1 cellular context compared by ENCODE assay signal in the genomic region with DNA sequence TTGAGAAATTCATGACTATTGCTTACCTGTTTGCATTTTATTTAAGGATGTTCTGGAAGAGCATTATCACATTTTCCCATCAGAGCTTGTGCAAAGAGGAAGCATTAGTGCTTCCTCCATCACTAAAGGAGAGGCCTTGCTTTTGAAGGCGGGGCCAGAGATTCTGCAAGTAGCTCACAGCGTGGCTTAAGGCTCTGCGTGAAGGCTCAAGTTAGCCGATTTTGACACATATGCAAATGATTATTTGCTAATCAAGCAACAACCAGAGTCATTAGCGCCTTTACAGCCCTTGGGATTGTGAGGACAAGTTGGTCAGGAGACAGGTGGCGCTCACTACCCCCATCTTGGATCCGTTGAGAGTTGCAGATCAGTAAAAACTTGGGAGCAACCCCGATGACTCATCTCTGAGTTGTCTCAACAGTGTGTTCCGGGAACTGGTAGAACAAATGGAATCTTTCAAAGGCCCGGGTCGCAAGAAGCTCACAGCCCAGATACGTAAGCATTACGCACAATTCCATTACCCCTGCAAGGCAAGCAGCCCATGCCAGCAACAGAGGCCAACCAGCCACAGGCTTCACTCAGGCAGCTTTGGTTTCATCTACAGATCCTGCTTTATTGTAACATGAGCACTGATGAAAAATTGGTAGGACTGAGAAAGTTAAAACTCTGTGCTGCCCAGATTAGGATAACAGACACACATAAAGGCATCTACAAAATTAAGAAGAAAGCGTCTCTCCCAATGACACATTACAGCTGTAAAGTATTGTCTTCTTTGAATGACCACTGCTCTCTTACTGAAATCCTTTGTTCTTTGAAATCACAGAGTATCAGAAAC.
TF ChIP-seq lines count a peak whose summit lies in the region.

No MANE protein-coding gene starts in this region.

TF ChIP-seq in A549, 52 proteins besides CTCF, POLR2A, EP300 and RAD21 (continued from another document):
- TF ChIP-seq HMGXB4 (CRISPR knock-in tag; IDR thresholded peaks at IDR 0.05; ENCODE audit: borderline replicate concordance) = no peak
- no peak for TF ChIP-seq BHLHE40 (IDR thresholded peaks at IDR 0.05; ENCODE audit: low read depth, low read length)
- TF ChIP-seq CHD4 (IDR thresholded peaks at IDR 0.05; ENCODE audit: borderline replicate concordance) = no peak
- TF ChIP-seq REST (IDR thresholded peaks at IDR 0.05) = no peak
- no peak for TF ChIP-seq NFE2L2 (conservative IDR thresholded peaks at IDR 0.05; ENCODE audit: low read length)
- TF ChIP-seq GATA3 (IDR thresholded peaks at IDR 0.05; ENCODE audit: borderline replicate concordance) = peak; percentile 78
- peak; percentile 39 for TF ChIP-seq MAFK (IDR thresholded peaks at IDR 0.05; ENCODE audit: partially characterized antibody)
- no peak for TF ChIP-seq CBX2 (IDR thresholded peaks at IDR 0.05; ENCODE audit: borderline replicate concordance, low read depth)
- no peak; the same call in 1 of the 2 replicates for TF ChIP-seq HDAC2 (IDR thresholded peaks at IDR 0.05)
- peak; percentile 62; the same call in 1 of the 2 replicates for TF ChIP-seq FOXS1 (CRISPR knock-in tag; IDR thresholded peaks at IDR 0.05)
- TF ChIP-seq TP53 (CRISPR knock-in tag; IDR thresholded peaks at IDR 0.05) = no peak
- no peak for TF ChIP-seq NPAS2 (CRISPR knock-in tag; IDR thresholded peaks at IDR 0.05; ENCODE audit: borderline replicate concordance)
- peak; percentile 84 for TF ChIP-seq ATOH8 (CRISPR knock-in tag; IDR thresholded peaks at IDR 0.05; ENCODE audit: low read depth)
- peak; percentile 71 to 89; a peak in 4 of 5 replicates for TF ChIP-seq JUN (IDR thresholded peaks at IDR 0.05)
- TF ChIP-seq, protein P1, sequence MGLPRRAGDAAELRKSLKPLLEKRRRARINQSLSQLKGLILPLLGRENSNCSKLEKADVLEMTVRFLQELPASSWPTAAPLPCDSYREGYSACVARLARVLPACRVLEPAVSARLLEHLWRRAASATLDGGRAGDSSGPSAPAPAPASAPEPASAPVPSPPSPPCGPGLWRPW (IDR thresholded peaks at IDR 0.05) = peak; percentile 4; the same call in 1 of the 2 replicates
- TF ChIP-seq KDM5A (IDR thresholded peaks at IDR 0.05) = no peak
- TF ChIP-seq HOXB5 (CRISPR knock-in tag; IDR thresholded peaks at IDR 0.05) = peak; percentile 88
- no peak for TF ChIP-seq POLR2AphosphoS2 (conservative IDR thresholded peaks at IDR 0.05; ENCODE audit: low read length)
- peak; percentile 92 for TF ChIP-seq ZNF302 (CRISPR knock-in tag; IDR thresholded peaks at IDR 0.05)
- TF ChIP-seq, protein P2, sequence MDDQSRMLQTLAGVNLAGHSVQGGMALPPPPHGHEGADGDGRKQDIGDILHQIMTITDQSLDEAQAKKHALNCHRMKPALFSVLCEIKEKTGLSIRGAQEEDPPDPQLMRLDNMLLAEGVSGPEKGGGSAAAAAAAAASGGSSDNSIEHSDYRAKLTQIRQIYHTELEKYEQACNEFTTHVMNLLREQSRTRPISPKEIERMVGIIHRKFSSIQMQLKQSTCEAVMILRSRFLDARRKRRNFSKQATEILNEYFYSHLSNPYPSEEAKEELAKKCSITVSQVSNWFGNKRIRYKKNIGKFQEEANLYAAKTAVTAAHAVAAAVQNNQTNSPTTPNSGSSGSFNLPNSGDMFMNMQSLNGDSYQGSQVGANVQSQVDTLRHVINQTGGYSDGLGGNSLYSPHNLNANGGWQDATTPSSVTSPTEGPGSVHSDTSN (IDR thresholded peaks at IDR 0.05) = peak; percentile 64; the same call in 1 of the 2 replicates
- TF ChIP-seq RNF2 (IDR thresholded peaks at IDR 0.05; ENCODE audit: borderline replicate concordance, low read depth) = no peak
- no peak for TF ChIP-seq USF2 (IDR thresholded peaks at IDR 0.05)
- TF ChIP-seq E2F6 (IDR thresholded peaks at IDR 0.05; ENCODE audit: borderline replicate concordance, low read depth) = peak; percentile 64; the same call in 1 of the 2 replicates
- no peak for TF ChIP-seq ZSCAN20 (CRISPR knock-in tag; IDR thresholded peaks at IDR 0.05)
- no peak for TF ChIP-seq ZC3H11A (IDR thresholded peaks at IDR 0.05)
- TF ChIP-seq SMC3 (IDR thresholded peaks at IDR 0.05) = peak; percentile 40; the same call in 1 of the 3 replicates
- TF ChIP-seq CEBPB (IDR thresholded peaks at IDR 0.05) = peak; percentile 22 to 71; a peak in 2 of 4 replicates
- no peak for TF ChIP-seq RCOR1 (IDR thresholded peaks at IDR 0.05; ENCODE audit: low read depth, low read length)
- peak; percentile 91 for TF ChIP-seq EHF (CRISPR knock-in tag; IDR thresholded peaks at IDR 0.05)
- no peak for TF ChIP-seq CBX8 (IDR thresholded peaks at IDR 0.05)
- TF ChIP-seq SREBF2 (IDR thresholded peaks at IDR 0.05) = no peak
- peak; percentile 77 for TF ChIP-seq JUNB (IDR thresholded peaks at IDR 0.05)
- TF ChIP-seq, protein P3, sequence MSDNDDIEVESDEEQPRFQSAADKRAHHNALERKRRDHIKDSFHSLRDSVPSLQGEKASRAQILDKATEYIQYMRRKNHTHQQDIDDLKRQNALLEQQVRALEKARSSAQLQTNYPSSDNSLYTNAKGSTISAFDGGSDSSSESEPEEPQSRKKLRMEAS (IDR thresholded peaks at IDR 0.05) = peak; percentile 87
- TF ChIP-seq MYC (IDR thresholded peaks at IDR 0.05; ENCODE audit: borderline replicate concordance, low read length) = no peak
- no peak for TF ChIP-seq RARB (CRISPR knock-in tag; IDR thresholded peaks at IDR 0.05)
